29 cellular contexts compared by ENCODE assay signal in the genomic region with DNA sequence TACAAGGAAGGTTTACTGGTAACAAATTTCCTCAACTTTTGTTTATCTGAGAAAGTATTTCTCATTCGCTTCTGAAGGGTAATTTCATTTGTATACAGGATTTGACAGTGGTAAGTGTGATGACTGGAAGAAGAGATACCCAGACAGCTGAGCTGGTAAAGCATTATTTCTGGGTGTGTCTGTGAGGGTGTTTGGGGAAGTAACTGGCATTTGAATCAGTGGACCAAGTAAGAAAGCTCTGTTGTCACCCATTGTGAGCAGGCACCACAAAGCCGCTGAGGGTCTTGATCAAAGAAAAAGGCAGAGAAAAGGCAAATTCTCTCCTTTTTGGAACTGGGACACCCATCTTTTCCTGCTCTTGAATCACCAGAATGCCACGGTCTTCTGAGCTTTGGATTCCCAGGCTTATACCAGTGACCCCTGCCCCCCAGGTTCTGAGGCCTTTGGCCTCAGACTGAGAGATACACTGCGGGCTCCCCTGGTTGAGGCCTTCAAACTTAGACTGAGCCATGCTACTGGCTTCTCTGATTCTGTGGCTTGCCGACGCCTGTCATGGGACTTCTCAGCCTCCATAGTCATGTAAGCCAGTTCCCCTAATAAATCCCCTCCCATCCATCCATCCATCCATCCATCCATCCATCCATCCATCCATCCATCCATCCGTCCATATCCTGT. TPM values are rescaled to one million over a fixed set of nuclear protein-coding genes. Genes with fewer than 3 reads are reported as not detected.
"Had no signal": no experiment of that assay in that cellular context is flagged by ENCODE, and none has a peak within 500 bp of the region (broad histone marks: within the 10 kb centered on the region; RNA-seq: fewer than 3 reads in every experiment).

No MANE protein-coding gene starts in this region.

- H3K4me3 ChIP-seq: neural progenitor cell, ovary, psoas muscle, right lobe of liver, sigmoid colon, suprapubic skin, testis, tibial nerve, upper lobe of left lung, uterus had no signal

- H3K9me3 ChIP-seq: ovary, psoas muscle, right lobe of liver, suprapubic skin, testis, upper lobe of left lung, uterus had no signal

- H3K27me3 ChIP-seq: neural progenitor cell, ovary, right lobe of liver, sigmoid colon, suprapubic skin, testis, tibial nerve, upper lobe of left lung, uterus had no signal

- H3K36me3 ChIP-seq: ovary, right lobe of liver, suprapubic skin, uterus had no signal

- H3K36me3 Mint-ChIP-seq: natural killer cell; stimulated activated effector memory CD8-positive, alpha-beta T cell treated with anti-CD3 and anti-CD28 coated beads, Interleukin-12 subunit alpha, Interleukin-12 subunit beta, amount 100 ng/mL, for 72 hours had no signal

- H3K27ac Mint-ChIP-seq: naive thymus-derived CD4-positive, alpha-beta T cell; nephron; neural progenitor cell; progenitor cell of endocrine pancreas; stimulated activated naive CD8-positive, alpha-beta T cell treated with anti-CD3 and anti-CD28 coated beads, Interleukin-15, amount 100 ng/mL, for 72 hours had no signal

- H3K4me3 Mint-ChIP-seq: natural killer cell; nephron; neural progenitor cell; stimulated activated effector memory CD8-positive, alpha-beta T cell treated with anti-CD3 and anti-CD28 coated beads, Interleukin-12 subunit alpha, Interleukin-12 subunit beta, amount 100 ng/mL, for 72 hours; stimulated activated naive CD8-positive, alpha-beta T cell treated with anti-CD3 and anti-CD28 coated beads, Interleukin-15, amount 100 ng/mL, for 72 hours had no signal

- H2AFZ ChIP-seq: neural progenitor cell, parathyroid adenoma had no signal

- H3K4me1 Mint-ChIP-seq: nephron, neural progenitor cell had no signal

- H3K27ac ChIP-seq: neural progenitor cell, ovary, parathyroid adenoma, psoas muscle, right lobe of liver, sigmoid colon, suprapubic skin, testis, tibial nerve, upper lobe of left lung, uterus had no signal

- H3K4me2 ChIP-seq: neural progenitor cell had no signal

- H3K4me1 ChIP-seq: neural progenitor cell, parathyroid adenoma, right lobe of liver, sigmoid colon, suprapubic skin, testis, tibial nerve, upper lobe of left lung, uterus had no signal

- H3K9ac ChIP-seq: neural progenitor cell, parathyroid adenoma had no signal

- ATAC-seq: naive thymus-derived CD4-positive, alpha-beta T cell; natural killer cell; psoas muscle; right cardiac atrium; right lobe of liver; stimulated activated effector memory CD8-positive, alpha-beta T cell treated with anti-CD3 and anti-CD28 coated beads, Interleukin-12 subunit alpha, Interleukin-12 subunit beta, amount 100 ng/mL, for 72 hours; stimulated activated naive CD8-positive, alpha-beta T cell treated with anti-CD3 and anti-CD28 coated beads, Interleukin-15, amount 100 ng/mL, for 72 hours; stimulated activated naive CD8-positive, alpha-beta T cell treated with anti-CD3 and anti-CD28 coated beads, Interleukin-15, Interleukin-2, amounts not matched to agents 100 U/mL and 50 U/mL, for 24 hours had no signal

- H3K27me3 Mint-ChIP-seq: naive thymus-derived CD4-positive, alpha-beta T cell; progenitor cell of endocrine pancreas; stimulated activated naive CD8-positive, alpha-beta T cell treated with anti-CD3 and anti-CD28 coated beads, Interleukin-15, amount 100 ng/mL, for 72 hours had no signal

- DNase-seq: naive thymus-derived CD4-positive, alpha-beta T cell; natural killer cell; occipital lobe; ovary; posterior cingulate gyrus; psoas muscle; right cardiac atrium; right lobe of liver; sigmoid colon; small intestine; stimulated activated CD4-positive, alpha-beta T cell treated with anti-CD3 and anti-CD28 coated beads, Interleukin-15, amount 100 ng/mL, for 24 hours; stimulated activated CD4-positive, alpha-beta T cell treated with anti-CD3 and anti-CD28 coated beads, Interleukin-2, amount 100 ng/mL, for 24 hours; stimulated activated CD4-positive, alpha-beta T cell treated with anti-CD3 and anti-CD28 coated beads, Interleukin-2, amount 100 ng/mL, for 48 hours; stimulated activated CD4-positive, alpha-beta T cell treated with anti-CD3 and anti-CD28 coated beads, Interleukin-4, amount 100 ng/mL, for 24 hours; stimulated activated naive CD4-positive, alpha-beta T cell; stimulated activated naive CD8-positive, alpha-beta T cell treated with anti-CD3 and anti-CD28 coated beads, Interleukin-15, amount 100 ng/mL, for 72 hours; stimulated activated naive CD8-positive, alpha-beta T cell treated with anti-CD3 and anti-CD28 coated beads, Interleukin-15, Interleukin-2, amounts not matched to agents 100 U/mL and 50 U/mL, for 24 hours; substantia nigra; testis; trophoblast cell; upper lobe of left lung; uterus had no signal

RNA-seq across cellular contexts. Expression of a gene that starts 10.5 kb away (rescaled TPM):
- polyA plus RNA-seq: right cardiac atrium had no signal
